In genomic region chr3:102686792-102687191, GRCh38 we compare ENCODE assay signal across 1 cellular context.
TF ChIP-seq lines count a peak whose summit lies in the region.

No MANE protein-coding gene starts in this region.

TF ChIP-seq in WTC11, 78 proteins besides CTCF, POLR2A, EP300 and RAD21 (continued from another document):
- TF ChIP-seq, protein P1, sequence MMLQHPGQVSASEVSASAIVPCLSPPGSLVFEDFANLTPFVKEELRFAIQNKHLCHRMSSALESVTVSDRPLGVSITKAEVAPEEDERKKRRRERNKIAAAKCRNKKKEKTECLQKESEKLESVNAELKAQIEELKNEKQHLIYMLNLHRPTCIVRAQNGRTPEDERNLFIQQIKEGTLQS (CRISPR knock-in tag; conservative IDR thresholded peaks at IDR 0.05), result no peak
- TF ChIP-seq, protein P2, sequence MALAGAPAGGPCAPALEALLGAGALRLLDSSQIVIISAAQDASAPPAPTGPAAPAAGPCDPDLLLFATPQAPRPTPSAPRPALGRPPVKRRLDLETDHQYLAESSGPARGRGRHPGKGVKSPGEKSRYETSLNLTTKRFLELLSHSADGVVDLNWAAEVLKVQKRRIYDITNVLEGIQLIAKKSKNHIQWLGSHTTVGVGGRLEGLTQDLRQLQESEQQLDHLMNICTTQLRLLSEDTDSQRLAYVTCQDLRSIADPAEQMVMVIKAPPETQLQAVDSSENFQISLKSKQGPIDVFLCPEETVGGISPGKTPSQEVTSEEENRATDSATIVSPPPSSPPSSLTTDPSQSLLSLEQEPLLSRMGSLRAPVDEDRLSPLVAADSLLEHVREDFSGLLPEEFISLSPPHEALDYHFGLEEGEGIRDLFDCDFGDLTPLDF (CRISPR knock-in tag; IDR thresholded peaks at IDR 0.05), result no peak
- TF ChIP-seq, protein P3, sequence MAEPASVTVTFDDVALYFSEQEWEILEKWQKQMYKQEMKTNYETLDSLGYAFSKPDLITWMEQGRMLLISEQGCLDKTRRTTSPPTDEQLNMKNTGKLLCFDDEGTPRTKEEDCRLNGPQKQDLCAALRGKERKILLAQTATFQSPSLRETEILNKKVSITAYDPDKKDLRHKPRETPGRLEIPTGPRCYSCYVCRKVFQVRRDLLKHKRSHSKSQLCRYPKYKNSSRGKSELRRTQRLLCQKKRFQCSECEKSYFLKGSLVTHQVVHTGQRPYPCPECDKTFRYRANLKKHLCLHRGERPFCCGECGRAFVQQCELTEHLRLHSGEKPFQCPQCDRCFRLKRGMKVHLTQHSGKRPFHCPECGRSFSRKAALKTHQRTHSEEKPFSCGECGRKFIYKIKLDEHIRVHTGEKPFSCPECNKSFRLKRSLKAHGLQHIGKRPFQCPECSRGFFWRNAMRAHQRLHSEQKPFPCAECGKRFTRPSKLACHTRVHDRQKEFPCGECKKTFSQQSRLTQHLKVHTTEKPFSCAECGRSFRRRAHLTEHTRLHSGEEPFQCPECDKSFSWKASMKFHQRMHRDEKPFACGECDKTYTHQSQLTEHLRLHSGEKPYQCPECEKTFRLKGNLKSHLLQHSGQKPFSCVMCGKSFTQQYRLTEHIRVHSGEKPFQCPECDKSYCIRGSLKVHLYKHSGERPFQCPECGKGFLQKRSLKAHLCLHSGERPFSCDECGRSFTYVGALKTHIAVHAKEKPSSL (CRISPR knock-in tag; conservative IDR thresholded peaks at IDR 0.05), result no peak
- TF ChIP-seq ZNF532 (CRISPR knock-in tag; IDR thresholded peaks at IDR 0.05; ENCODE audit: borderline replicate concordance) (no peak), TCF7 (CRISPR knock-in tag; IDR thresholded peaks at IDR 0.05; ENCODE audit: low read depth) (no peak), ZNF416 (CRISPR knock-in tag; IDR thresholded peaks at IDR 0.05) (no peak), JUN (CRISPR knock-in tag; IDR thresholded peaks at IDR 0.05) (no peak), PRDM15 (CRISPR knock-in tag; IDR thresholded peaks at IDR 0.05) (no peak), NR2C2 (CRISPR knock-in tag; IDR thresholded peaks at IDR 0.05) (no peak)
